ENCODE assay signal across 18 cellular contexts in the genomic region with DNA sequence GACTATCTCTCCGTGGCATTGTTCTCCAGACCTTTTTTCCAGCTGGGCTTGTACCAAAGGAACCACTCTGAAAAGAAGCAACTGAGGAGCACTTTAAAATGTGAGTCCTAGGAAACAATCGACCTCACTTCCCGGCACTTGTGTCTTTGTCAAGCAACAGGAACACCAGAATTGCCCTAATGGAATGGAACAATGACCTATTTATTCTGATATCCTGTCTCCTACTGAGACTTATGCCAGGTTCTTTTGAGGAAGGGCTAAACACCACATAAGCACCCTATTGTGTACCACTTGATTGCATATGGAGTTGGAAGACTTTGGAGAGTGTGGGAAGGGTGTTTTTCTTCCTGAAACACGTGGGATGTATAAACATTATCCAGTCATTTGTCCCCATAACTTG. TPM values are rescaled to one million over a fixed set of nuclear protein-coding genes. Genes with fewer than 3 reads are reported as not detected.
DNase-seq lines count a peak whose midpoint lies in the region; ATAC-seq and TF ChIP-seq lines count a peak whose summit lies in the region.
"Had no signal": no experiment of that assay in that cellular context is flagged by ENCODE, and none has a peak within 500 bp of the region (broad histone marks: within the 10 kb centered on the region; RNA-seq: fewer than 3 reads in every experiment).

No MANE protein-coding gene starts in this region.

- H3K9me3 Mint-ChIP-seq in GM23338: peaks cover 16% of the 10 kb centered on the region; the same call in 2 of the 3 replicates
- H3K9me3 Mint-ChIP-seq: natural killer cell treated with Interleukin-12 subunit alpha and Interleukin-12 subunit beta and Interleukin-15 and Interleukin-18, amount 100 ng/mL, for 72 hours had no signal

- TF ChIP-seq RAD21 in neural cell (conservative IDR thresholded peaks at IDR 0.05): no peak

- ATAC-seq in GM23338 (peak; percentile 83), HG03045 (IDR thresholded peaks at IDR 0.05; ENCODE audit: unreplicated experiment) (no peak)
- ATAC-seq: natural killer cell treated with Interleukin-12 subunit alpha and Interleukin-12 subunit beta and Interleukin-15 and Interleukin-18, amount 100 ng/mL, for 72 hours; psoas muscle; SK-N-SH treated with all-trans-retinoic acid at 6 μM for 48 hours had no signal

- peaks cover 10% of the 10 kb centered on the region; the same call in 1 of the 2 replicates for H3K9me2 ChIP-seq in GM23338 (ENCODE audit: insufficient read depth)
- no peaks in the 10 kb centered on the region for H3K9me2 ChIP-seq in neural cell (ENCODE audit: insufficient read depth, low read length)

- H3K27ac ChIP-seq in GM23338 (ENCODE audit: low read depth): peak overlapping the region; percentile 94
- no peak overlapping the region for H3K27ac ChIP-seq in neural cell (ENCODE audit: low read length)
- H3K27ac ChIP-seq: PC-9, psoas muscle, testis had no signal

- peak; percentile 74 for DNase-seq in GM23338 (ENCODE audit: low spot score)
- peak; percentile 66 for DNase-seq in NCI-H146 (lab: John Stamatoyannopoulos, UW)
- DNase-seq in dermis blood vessel endothelial cell: peak; percentile 84
- DNase-seq in C1 segment of cervical spinal cord (lab: John Stamatoyannopoulos, UW): no peak
- DNase-seq in mesenteric fat pad (ENCODE audit: low spot score): no peak
- no peak for DNase-seq in NCI-H1105 (lab: John Stamatoyannopoulos, UW)
- DNase-seq: islet precursor cell, NCI-H1694, NCI-H774, PC-9, psoas muscle, T1000, testis had no signal

- H3K27ac Mint-ChIP-seq in GM23338: peak overlapping the region; percentile 81; the same call in 1 of the 2 replicates

- H3K4me2 ChIP-seq in GM23338 (peak overlapping the region; percentile 10; the same call in 1 of the 2 replicates), neural cell (ENCODE audit: low read length) (no peak overlapping the region)
- H3K4me2 ChIP-seq: PC-9 had no signal

- H3K4me1 Mint-ChIP-seq in GM23338: peaks cover 53% of the 10 kb centered on the region

- no peaks in the 10 kb centered on the region for H3K36me3 ChIP-seq in GM23338 (ENCODE audit: insufficient read depth)
- H3K36me3 ChIP-seq in neural cell (ENCODE audit: insufficient read depth, low read length): no peaks in the 10 kb centered on the region
- H3K36me3 ChIP-seq: esophagus muscularis mucosa had no signal

- peaks cover 19% of the 10 kb centered on the region for H3K36me3 Mint-ChIP-seq in GM23338 (ENCODE audit: low read depth)
- H3K36me3 Mint-ChIP-seq: natural killer cell treated with Interleukin-12 subunit alpha and Interleukin-12 subunit beta and Interleukin-15 and Interleukin-18, amount 100 ng/mL, for 72 hours had no signal

- H3K4me3 Mint-ChIP-seq in GM23338: no peak overlapping the region
- H3K4me3 Mint-ChIP-seq: natural killer cell treated with Interleukin-12 subunit alpha and Interleukin-12 subunit beta and Interleukin-15 and Interleukin-18, amount 100 ng/mL, for 72 hours had no signal

- no peaks in the 10 kb centered on the region for H3K9me3 ChIP-seq in neural cell (ENCODE audit: low read length)
- H3K9me3 ChIP-seq: esophagus muscularis mucosa, psoas muscle, testis had no signal

- H3K27me3 Mint-ChIP-seq in GM23338 (ENCODE audit: insufficient read depth, low read depth, poor library complexity): peaks cover 6% of the 10 kb centered on the region
- H3K27me3 Mint-ChIP-seq: natural killer cell treated with Interleukin-12 subunit alpha and Interleukin-12 subunit beta and Interleukin-15 and Interleukin-18, amount 100 ng/mL, for 72 hours had no signal

- TF ChIP-seq CTCF in GM23338 (conservative IDR thresholded peaks at IDR 0.05; ENCODE audit: low read depth in 2 of 2) (no peak), neural cell (IDR thresholded peaks at IDR 0.05; ENCODE audit: poor library complexity, severe bottlenecking) (no peak)

- peaks cover 43% of the 10 kb centered on the region for H3K4me1 ChIP-seq in GM23338 (ENCODE audit: insufficient read depth)
- H3K4me1 ChIP-seq: psoas muscle, testis had no signal

- no peak for TF ChIP-seq EP300 in neural cell (conservative IDR thresholded peaks at IDR 0.05; ENCODE audit: poor library complexity, severe bottlenecking)

- H3F3A ChIP-seq in GM23338 (replicated peaks; ENCODE audit: low read depth) (peaks cover 4% of the 10 kb centered on the region; the same call in 1 of the 2 replicates), neural cell (ENCODE audit: insufficient read depth, low read length, poor library complexity, severe bottlenecking) (no peaks in the 10 kb centered on the region)

- H3K79me2 ChIP-seq in GM23338 (replicated peaks; ENCODE audit: insufficient read depth) (no peaks in the 10 kb centered on the region), neural cell (replicated peaks; ENCODE audit: insufficient read depth, low read length) (no peaks in the 10 kb centered on the region)

- H2AFZ ChIP-seq in GM23338 (no peak overlapping the region), neural cell (ENCODE audit: low read depth, low read length) (no peak overlapping the region)
- H2AFZ ChIP-seq: PC-9 had no signal

- H3K9ac ChIP-seq in neural cell (ENCODE audit: low read length): no peak overlapping the region

- H3K27me3 ChIP-seq in GM23338 (ENCODE audit: insufficient read depth) (no peaks in the 10 kb centered on the region), neural cell (ENCODE audit: insufficient read depth, low read depth, low read length) (peaks cover 5% of the 10 kb centered on the region)
- H3K27me3 ChIP-seq: esophagus muscularis mucosa, testis had no signal

- no peak overlapping the region for H3K4me3 ChIP-seq in GM23338
- no peak overlapping the region for H3K4me3 ChIP-seq in neural cell (ENCODE audit: low read length)
- H3K4me3 ChIP-seq: esophagus muscularis mucosa, PC-9, psoas muscle, testis had no signal

- H4K20me1 ChIP-seq in GM23338 (replicated peaks; ENCODE audit: insufficient read depth): no peaks in the 10 kb centered on the region
- no peaks in the 10 kb centered on the region for H4K20me1 ChIP-seq in neural cell (ENCODE audit: insufficient read depth)

TF ChIP-seq in GM23338, 12 proteins besides CTCF, POLR2A, EP300 and RAD21 (continues in another document):
- TF ChIP-seq ZNF114 (CRISPR knock-in tag; IDR thresholded peaks at IDR 0.05): peak; percentile 84; the same call in 1 of the 2 replicates
- TF ChIP-seq, protein P1, sequence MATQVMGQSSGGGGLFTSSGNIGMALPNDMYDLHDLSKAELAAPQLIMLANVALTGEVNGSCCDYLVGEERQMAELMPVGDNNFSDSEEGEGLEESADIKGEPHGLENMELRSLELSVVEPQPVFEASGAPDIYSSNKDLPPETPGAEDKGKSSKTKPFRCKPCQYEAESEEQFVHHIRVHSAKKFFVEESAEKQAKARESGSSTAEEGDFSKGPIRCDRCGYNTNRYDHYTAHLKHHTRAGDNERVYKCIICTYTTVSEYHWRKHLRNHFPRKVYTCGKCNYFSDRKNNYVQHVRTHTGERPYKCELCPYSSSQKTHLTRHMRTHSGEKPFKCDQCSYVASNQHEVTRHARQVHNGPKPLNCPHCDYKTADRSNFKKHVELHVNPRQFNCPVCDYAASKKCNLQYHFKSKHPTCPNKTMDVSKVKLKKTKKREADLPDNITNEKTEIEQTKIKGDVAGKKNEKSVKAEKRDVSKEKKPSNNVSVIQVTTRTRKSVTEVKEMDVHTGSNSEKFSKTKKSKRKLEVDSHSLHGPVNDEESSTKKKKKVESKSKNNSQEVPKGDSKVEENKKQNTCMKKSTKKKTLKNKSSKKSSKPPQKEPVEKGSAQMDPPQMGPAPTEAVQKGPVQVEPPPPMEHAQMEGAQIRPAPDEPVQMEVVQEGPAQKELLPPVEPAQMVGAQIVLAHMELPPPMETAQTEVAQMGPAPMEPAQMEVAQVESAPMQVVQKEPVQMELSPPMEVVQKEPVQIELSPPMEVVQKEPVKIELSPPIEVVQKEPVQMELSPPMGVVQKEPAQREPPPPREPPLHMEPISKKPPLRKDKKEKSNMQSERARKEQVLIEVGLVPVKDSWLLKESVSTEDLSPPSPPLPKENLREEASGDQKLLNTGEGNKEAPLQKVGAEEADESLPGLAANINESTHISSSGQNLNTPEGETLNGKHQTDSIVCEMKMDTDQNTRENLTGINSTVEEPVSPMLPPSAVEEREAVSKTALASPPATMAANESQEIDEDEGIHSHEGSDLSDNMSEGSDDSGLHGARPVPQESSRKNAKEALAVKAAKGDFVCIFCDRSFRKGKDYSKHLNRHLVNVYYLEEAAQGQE (IDR thresholded peaks at IDR 0.05; ENCODE audit: unreplicated experiment): no peak

TF ChIP-seq in neural cell, 6 proteins besides CTCF, POLR2A, EP300 and RAD21:
- TF ChIP-seq POLR2AphosphoS5 (IDR thresholded peaks at IDR 0.05) (peak; percentile 54), EZH2 (IDR thresholded peaks at IDR 0.05; ENCODE audit: borderline replicate concordance, insufficient read depth, low read length, poor library complexity, severe bottlenecking) (no peak)
- TF ChIP-seq, protein P1 (IDR thresholded peaks at IDR 0.05; ENCODE audit: borderline replicate concordance): peak; percentile 14
TF ChIP-seq in neural cell: peak in this region for 2.

RNA-seq across cellular contexts. Expression of a gene that starts 56.8 kb away (rescaled TPM):
- 12.2 and 13.0 TPM in 2 replicates for total RNA-seq in GM23338 (2014; rRNA removed; shearing (Covaris generic))
- 3.7 and 4.7 TPM in 2 replicates for polyA plus RNA-seq in GM23338 (2016; fragmentation: Nextera tagmentation; extraction: Ambion mirVana)
- total RNA-seq in dermis blood vessel endothelial cell: 632 and 715 TPM in 2 replicates
- 0.22 TPM in 1 of 2 replicates, not detected in the other for polyA plus RNA-seq in neural cell
- not detected in 2 replicates for polyA minus RNA-seq in neural cell
- 372 TPM for total RNA-seq in mesenteric fat pad

Comparison
In these comparisons a context has a peak if more than half of its experiments do, and no peak if none do; other contexts are left out.
1. DNase-seq: peak in GM23338 (single experiment), NCI-H146 (single experiment) and dermis blood vessel endothelial cell (single experiment); none in C1 segment of cervical spinal cord (0 of 14), mesenteric fat pad (single experiment) and NCI-H1105 (single experiment).
2. RNA of a gene that starts 56.8 kb away (total RNA-seq): 632 to 715 TPM in dermis blood vessel endothelial cell and 372 TPM in mesenteric fat pad (single experiment); 12.2 to 13.0 TPM in GM23338; every median in the first group is over 10 times any median in the second.